In the genomic region with DNA sequence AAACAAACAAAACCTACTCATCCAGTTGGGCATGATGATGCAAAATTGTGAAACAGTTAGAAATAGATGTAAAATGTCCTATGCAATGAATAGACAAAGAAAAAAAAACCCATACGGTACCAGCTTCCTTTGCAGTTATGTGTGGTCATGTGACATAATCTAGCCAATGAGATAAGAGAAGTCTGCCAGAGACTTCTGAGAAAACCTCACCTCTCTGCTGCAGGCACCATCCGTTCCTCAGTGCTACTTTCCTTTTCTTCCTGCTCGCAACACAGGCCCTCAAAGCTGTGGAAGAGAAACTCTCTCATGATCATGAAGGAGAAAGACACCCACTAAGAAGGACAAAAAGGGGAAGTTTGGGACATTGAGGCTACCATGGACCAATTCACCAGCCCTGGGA, we compare ENCODE assay signal across 1 cellular context.
A peak's percentile ranks its signal among the peaks of the same experiment; 100 is the strongest.
TF ChIP-seq lines count a peak whose summit lies in the region.

No MANE protein-coding gene starts in this region.

TF ChIP-seq in K562, 482 proteins besides CTCF, POLR2A, EP300 and RAD21:
- TF ChIP-seq RAD51 (IDR thresholded peaks at IDR 0.05; ENCODE audit: borderline replicate concordance, low read depth) (peak; percentile 47; the same call in 1 of the 2 replicates), HDAC6 (IDR thresholded peaks at IDR 0.05; ENCODE audit: low read depth, low read length) (no peak), RBM25 (IDR thresholded peaks at IDR 0.05; ENCODE audit: low read depth, low read length, severe bottlenecking) (no peak), MGA (IDR thresholded peaks at IDR 0.05) (no peak), CEBPG (CRISPR knock-in tag; IDR thresholded peaks at IDR 0.05) (no peak), CEBPG (tag; conservative IDR thresholded peaks at IDR 0.05 in 1 of 2, IDR thresholded peaks at IDR 0.05 in 1 of 2) (peak in 1 of 2 experiments; percentile 59; a peak in 1 of 4 replicates), IRF9 (tag; IDR thresholded peaks at IDR 0.05) (no peak), CSDE1 (IDR thresholded peaks at IDR 0.05) (no peak), REST (CRISPR knock-in tag; IDR thresholded peaks at IDR 0.05; ENCODE audit: low read depth) (no peak), SPI1 (IDR thresholded peaks at IDR 0.05; ENCODE audit: borderline replicate concordance, low read depth, low read length) (no peak), E2F6 (IDR thresholded peaks at IDR 0.05; ENCODE audit: borderline replicate concordance in 1 of 2, extremely low read depth in 1 of 2, insufficient read depth in 1 of 2, insufficient read length in 1 of 2, low read depth in 1 of 2, low read length in 1 of 2, poor library complexity in 1 of 2, severe bottlenecking in 1 of 2) (no peak), TFE3 (CRISPR knock-in tag; IDR thresholded peaks at IDR 0.05) (peak; percentile 63; the same call in 1 of the 2 replicates)
- TF ChIP-seq, protein P1, sequence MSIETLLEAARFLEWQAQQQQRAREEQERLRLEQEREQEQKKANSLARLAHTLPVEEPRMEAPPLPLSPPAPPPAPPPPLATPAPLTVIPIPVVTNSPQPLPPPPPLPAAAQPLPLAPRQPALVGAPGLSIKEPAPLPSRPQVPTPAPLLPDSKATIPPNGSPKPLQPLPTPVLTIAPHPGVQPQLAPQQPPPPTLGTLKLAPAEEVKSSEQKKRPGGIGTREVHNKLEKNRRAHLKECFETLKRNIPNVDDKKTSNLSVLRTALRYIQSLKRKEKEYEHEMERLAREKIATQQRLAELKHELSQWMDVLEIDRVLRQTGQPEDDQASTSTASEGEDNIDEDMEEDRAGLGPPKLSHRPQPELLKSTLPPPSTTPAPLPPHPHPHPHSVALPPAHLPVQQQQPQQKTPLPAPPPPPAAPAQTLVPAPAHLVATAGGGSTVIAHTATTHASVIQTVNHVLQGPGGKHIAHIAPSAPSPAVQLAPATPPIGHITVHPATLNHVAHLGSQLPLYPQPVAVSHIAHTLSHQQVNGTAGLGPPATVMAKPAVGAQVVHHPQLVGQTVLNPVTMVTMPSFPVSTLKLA (conservative IDR thresholded peaks at IDR 0.05) = no peak
